20 cellular contexts compared by ENCODE assay signal in the genomic region with DNA sequence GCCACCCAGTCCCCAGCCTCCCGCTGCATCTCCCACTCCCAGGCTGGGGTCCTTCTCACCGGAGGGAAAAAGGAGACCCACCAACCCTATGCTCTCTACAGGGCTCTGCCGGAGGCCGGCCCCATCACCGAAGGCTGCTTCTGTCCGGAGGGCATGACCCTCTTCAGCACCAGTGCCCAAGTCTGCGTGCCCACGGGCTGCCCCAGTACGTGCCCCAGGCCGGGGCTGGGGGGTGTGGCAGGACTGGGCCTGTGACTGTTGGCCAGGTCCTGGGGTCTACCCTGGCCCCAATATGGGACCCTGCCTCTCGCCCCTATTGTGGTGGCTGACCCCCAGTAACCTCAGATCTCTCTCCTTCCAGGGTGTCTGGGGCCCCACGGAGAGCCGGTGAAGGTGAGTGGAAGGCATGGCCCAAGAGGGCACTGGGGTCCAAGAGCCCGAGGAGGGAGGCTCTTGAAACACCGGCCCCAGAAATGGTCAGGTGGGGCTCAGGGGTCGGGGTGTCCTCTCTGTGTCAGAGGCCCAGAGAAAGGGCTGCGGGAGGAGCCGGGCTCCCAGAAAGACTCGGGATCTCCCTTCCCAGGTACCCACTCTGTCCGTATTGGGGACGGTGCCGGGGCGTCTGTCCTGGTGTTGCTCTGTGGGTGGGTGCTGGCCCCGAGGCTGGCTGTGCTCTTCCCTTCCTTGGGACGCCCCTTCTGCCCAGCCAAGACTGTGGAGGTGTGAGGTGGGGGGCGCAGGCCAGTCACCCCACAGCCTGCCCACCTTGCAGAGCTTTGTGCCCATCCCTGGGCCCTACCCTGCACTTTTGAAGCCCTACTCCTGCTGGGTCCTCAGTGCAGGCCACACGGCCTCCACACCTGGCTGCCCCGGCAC. TPM values are rescaled to one million over a fixed set of nuclear protein-coding genes. Genes with fewer than 3 reads are reported as not detected.
DNase-seq lines count a peak whose midpoint lies in the region; ATAC-seq and TF ChIP-seq lines count a peak whose summit lies in the region.
"Had no signal": no experiment of that assay in that cellular context is flagged by ENCODE, and none has a peak within 500 bp of the region (broad histone marks: within the 10 kb centered on the region; RNA-seq: fewer than 3 reads in every experiment).

No MANE protein-coding gene starts in this region.

- WGBS in heart right ventricle, 2 donors = 74 to 79% methylated on average over 28 of the region's 28 CpGs
- WGBS in neuronal stem cell (ENCODE audit: extremely low coverage in 2 of 2, insufficient read length in 2 of 2, insufficient replicate concordance in 1 of 2), 2 donors = no CpG with 5 or more reads among the region's 28 CpGs

- H3K9ac ChIP-seq in neuronal stem cell (ENCODE audit: low read depth, low read length, poor library complexity) = peak overlapping the region; percentile 88
- H3K9ac ChIP-seq: KMS-11 had no signal

- H3K36me3 ChIP-seq in heart right ventricle = no peaks in the 10 kb centered on the region
- no peaks in the 10 kb centered on the region for H3K36me3 ChIP-seq in right atrium auricular region
- H3K36me3 ChIP-seq in neuronal stem cell (replicated peaks in 1 of 2; ENCODE audit: control insufficient read depth in 2 of 2, insufficient read depth in 2 of 2, low read length in 2 of 2) = no peaks in the 10 kb centered on the region
- H3K36me3 ChIP-seq in uterus = no peaks in the 10 kb centered on the region

- H2BK120ac ChIP-seq in neuronal stem cell (ENCODE audit: low read depth, low read length) = peak overlapping the region; percentile 81

- H4K91ac ChIP-seq in neuronal stem cell (ENCODE audit: low read depth, low read length, poor library complexity) = peak overlapping the region; percentile 85

- H3K4ac ChIP-seq in neuronal stem cell (ENCODE audit: low read length) = no peak overlapping the region

- no peaks in the 10 kb centered on the region for H3K4me1 ChIP-seq in heart right ventricle
- no peaks in the 10 kb centered on the region for H3K4me1 ChIP-seq in right atrium auricular region
- no peaks in the 10 kb centered on the region for H3K4me1 ChIP-seq in neuronal stem cell (ENCODE audit: control insufficient read depth in 2 of 2, insufficient read depth in 1 of 2, low read depth in 1 of 2, low read length in 2 of 2)
- H3K4me1 ChIP-seq in uterus = no peaks in the 10 kb centered on the region

- no peak overlapping the region for H4K8ac ChIP-seq in neuronal stem cell (ENCODE audit: low read depth, low read length)

- H3K14ac ChIP-seq in neuronal stem cell (ENCODE audit: low read length) = peak overlapping the region; percentile 71

- no peaks in the 10 kb centered on the region for H3K36me3 Mint-ChIP-seq in chondrocyte (ENCODE audit: low read depth)
- H3K36me3 Mint-ChIP-seq: activated naive CD4-positive, alpha-beta T cell treated with anti-CD3 and anti-CD28 coated beads, Interleukin-2, amount 50 U/mL, for 24 hours; natural killer cell had no signal

- H3K79me1 ChIP-seq in neuronal stem cell (ENCODE audit: low read depth, low read length) = no peaks in the 10 kb centered on the region

- H2BK5ac ChIP-seq in neuronal stem cell (ENCODE audit: low read length) = no peak overlapping the region

- H2AFZ ChIP-seq in neuronal stem cell (ENCODE audit: low read length) = no peak overlapping the region
- H2AFZ ChIP-seq: PC-9 had no signal

- H2AK5ac ChIP-seq in neuronal stem cell (ENCODE audit: low read depth, low read length) = peak overlapping the region; percentile 96

- peak overlapping the region; percentile 78 for H2BK15ac ChIP-seq in neuronal stem cell (ENCODE audit: low read length)

- intact Hi-C loops in heart right ventricle (cut with DNase I) = no loop called here
- intact Hi-C loops in uterus (cut with DNase I; ENCODE audit: low total_unique reads) = no loop called here

- no peak overlapping the region for H3K27ac ChIP-seq in heart right ventricle
- H3K27ac ChIP-seq in right atrium auricular region = no peak overlapping the region
- no peak overlapping the region for H3K27ac ChIP-seq in neuronal stem cell (replicated peaks; ENCODE audit: low read length)
- no peak overlapping the region for H3K27ac ChIP-seq in uterus
- H3K27ac ChIP-seq: KMS-11, PC-9 had no signal

- H3K9me3 ChIP-seq in heart right ventricle (no peaks in the 10 kb centered on the region), right atrium auricular region (no peaks in the 10 kb centered on the region), neuronal stem cell (replicated peaks in 1 of 2; ENCODE audit: control insufficient read depth in 2 of 2, insufficient read depth in 1 of 2, low read depth in 1 of 2, low read length in 2 of 2) (peaks cover 0 to 11% of the 10 kb centered on the region in 2 donors), uterus (no peaks in the 10 kb centered on the region)

- no peak for TF ChIP-seq CTCF in heart right ventricle (IDR thresholded peaks at IDR 0.05)
- TF ChIP-seq CTCF in right atrium auricular region (IDR thresholded peaks at IDR 0.05) = no peak
- TF ChIP-seq CTCF in chondrocyte (IDR thresholded peaks at IDR 0.05) = no peak
- no peak for TF ChIP-seq CTCF in uterus (IDR thresholded peaks at IDR 0.05)

- ATAC-seq in heart right ventricle (no peak), HG03457 (IDR thresholded peaks at IDR 0.05; ENCODE audit: unreplicated experiment) (no peak)

- no peak overlapping the region for H3K4me3 Mint-ChIP-seq in chondrocyte (ENCODE audit: unreplicated experiment)
- H3K4me3 Mint-ChIP-seq: activated naive CD4-positive, alpha-beta T cell treated with anti-CD3 and anti-CD28 coated beads, Interleukin-2, amount 50 U/mL, for 24 hours; natural killer cell had no signal

- no peaks in the 10 kb centered on the region for H3K4me1 Mint-ChIP-seq in chondrocyte (ENCODE audit: low read depth)
- H3K4me1 Mint-ChIP-seq: activated naive CD4-positive, alpha-beta T cell treated with anti-CD3 and anti-CD28 coated beads, Interleukin-2, amount 50 U/mL, for 24 hours; natural killer cell had no signal

- H3K27ac Mint-ChIP-seq in chondrocyte (ENCODE audit: unreplicated experiment) = no peak overlapping the region
- H3K27ac Mint-ChIP-seq: activated naive CD4-positive, alpha-beta T cell treated with anti-CD3 and anti-CD28 coated beads, Interleukin-2, amount 50 U/mL, for 24 hours; natural killer cell had no signal

- peak overlapping the region; percentile 89 for H3K23ac ChIP-seq in neuronal stem cell (ENCODE audit: low read depth, low read length, poor library complexity)

- peak overlapping the region; percentile 46 for H2BK12ac ChIP-seq in neuronal stem cell (ENCODE audit: low read length)

- no peak overlapping the region for H3K4me3 ChIP-seq in heart right ventricle
- no peak overlapping the region for H3K4me3 ChIP-seq in right atrium auricular region
- H3K4me3 ChIP-seq in neuronal stem cell (ENCODE audit: low read length in 2 of 2) = peak overlapping the region in 1 of 2 donors; percentile 13
- no peak overlapping the region for H3K4me3 ChIP-seq in uterus
- H3K4me3 ChIP-seq: PC-9 had no signal

- H3K4me2 ChIP-seq in neuronal stem cell (ENCODE audit: insufficient read depth, low read length, poor library complexity, severe bottlenecking) = no peak overlapping the region
- H3K4me2 ChIP-seq: KMS-11, PC-9 had no signal

- peaks cover 0 to 64% (median 49%) of the 10 kb centered on the region in 7 donors for H3K27me3 ChIP-seq in heart right ventricle
- H3K27me3 ChIP-seq in right atrium auricular region = peaks cover 0 to 5% of the 10 kb centered on the region in 2 donors
- H3K27me3 ChIP-seq in neuronal stem cell (ENCODE audit: control insufficient read depth in 3 of 3, insufficient read depth in 3 of 3, low read depth in 1 of 3, low read length in 3 of 3) = peaks cover 0 to 17% (median 0%) of the 10 kb centered on the region in 3 experiments
- peaks cover 0 to 19% of the 10 kb centered on the region in 2 donors for H3K27me3 ChIP-seq in uterus

- peak overlapping the region; percentile 57 for H3K18ac ChIP-seq in neuronal stem cell (ENCODE audit: low read length)

- TF ChIP-seq POLR2A in uterus (IDR thresholded peaks at IDR 0.05) = no peak

- DNase-seq in heart right ventricle = peak; percentile 1 to 8
- DNase-seq in right atrium auricular region (ENCODE audit: low spot score) = no peak
- DNase-seq in chondrocyte (ENCODE audit: low spot score) = peak; percentile 77
- no peak for DNase-seq in neuronal stem cell (ENCODE audit: low spot score)
- DNase-seq in uterus = peak; percentile 6 to 7
- DNase-seq in HUDEP-2 (lab: John Stamatoyannopoulos, UW; ENCODE audit: unreplicated experiment in 76 of 76) = no peak
- DNase-seq in HK-2 (ENCODE audit: unreplicated experiment) = no peak
- DNase-seq: cortex of kidney, DMS79 treated with DMSO at 0.1 percent for 48 hours, mesendoderm, NCI-H1930, NCI-H345, PC-9, T1000 had no signal

- no peaks in the 10 kb centered on the region for H3K9me3 Mint-ChIP-seq in chondrocyte (ENCODE audit: low read depth)
- H3K9me3 Mint-ChIP-seq: activated naive CD4-positive, alpha-beta T cell treated with anti-CD3 and anti-CD28 coated beads, Interleukin-2, amount 50 U/mL, for 24 hours; natural killer cell had no signal

- no peaks in the 10 kb centered on the region for H3K27me3 Mint-ChIP-seq in chondrocyte (ENCODE audit: low read depth)

RNA-seq across cellular contexts. Expression of gene MUC5B, which starts 26.1 kb away (rescaled TPM):
- not detected for total RNA-seq in heart right ventricle
- not detected for polyA plus RNA-seq in heart right ventricle
- total RNA-seq in right atrium auricular region = not detected
- total RNA-seq in chondrocyte = not detected in 3 replicates
- 0.01 TPM for polyA plus RNA-seq in neuronal stem cell (2013, experiment 1 of 2)
- polyA plus RNA-seq in neuronal stem cell (2013, experiment 2 of 2) = under 0.01 TPM
- 1 to 10 TPM in 2 of 4 donors, under 1 TPM in 2; under 0.01 to 3.8 (median 0.71) TPM for total RNA-seq in uterus
- total RNA-seq: endothelial cell of umbilical vein, natural killer cell, pulmonary artery endothelial cell had no signal
- polyA plus RNA-seq: endothelial cell of umbilical vein had no signal

RNA-seq across cellular contexts. Expression of gene MUC5AC, which starts 39.0 kb away (rescaled TPM):
- not detected for total RNA-seq in heart right ventricle
- not detected for polyA plus RNA-seq in heart right ventricle
- not detected for total RNA-seq in right atrium auricular region
- not detected in 3 replicates for total RNA-seq in chondrocyte
- polyA plus RNA-seq in neuronal stem cell (2013, experiment 1 of 2) = not detected
- polyA plus RNA-seq in neuronal stem cell (2013, experiment 2 of 2) = not detected
- under 1 TPM in 1 of 4 donors, not detected in 3; under 0.01 TPM for total RNA-seq in uterus
- total RNA-seq: endothelial cell of umbilical vein, natural killer cell, pulmonary artery endothelial cell had no signal
- polyA plus RNA-seq: endothelial cell of umbilical vein had no signal

Comparison
In these comparisons a context has a peak if more than half of its experiments do, and no peak if none do; other contexts are left out.
1. DNase-seq: peak in heart right ventricle (2 of 2), chondrocyte (single experiment) and uterus (2 of 2); none in right atrium auricular region (single experiment), neuronal stem cell (single experiment), HUDEP-2 (0 of 76) and HK-2 (single experiment).